In the genomic region with DNA sequence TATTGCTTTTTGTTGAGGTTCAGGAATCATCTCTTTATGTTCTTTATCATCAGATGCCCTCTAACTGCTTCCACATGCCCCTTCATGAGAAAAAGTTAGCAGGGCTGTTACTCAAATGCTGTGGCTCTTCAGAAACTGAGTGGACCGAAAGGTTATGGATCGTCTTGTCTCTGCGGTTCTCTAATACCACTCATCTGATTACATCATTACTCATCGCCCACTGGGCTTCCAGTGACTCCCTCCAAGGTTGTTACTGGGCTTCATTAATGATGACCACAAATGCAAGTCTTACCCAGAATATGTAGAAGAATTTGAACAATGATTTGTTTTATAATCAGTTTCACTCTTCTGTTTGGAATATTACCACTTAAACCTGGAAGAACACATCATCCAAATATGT, we compare ENCODE assay signal across 15 cellular contexts.
"Had no signal": no experiment of that assay in that cellular context is flagged by ENCODE, and none has a peak within 500 bp of the region (broad histone marks: within the 10 kb centered on the region; RNA-seq: fewer than 3 reads in every experiment).

No MANE protein-coding gene starts in this region.

- DNase-seq: activated B cell treated with CpG ODN at 0.5 μM for 24 hours; activated CD4-positive, alpha-beta T cell treated with anti-CD3 and anti-CD28 coated beads, Interleukin-2, amount 10 ng/mL, durations not matched to agents 24 days and 14 days; activated naive CD4-positive, alpha-beta T cell treated with anti-CD3 and anti-CD28 coated beads, Interleukin-2, amount 50 U/mL, for 16 hours; amniotic stem cell; brain microvascular endothelial cell; dermis blood vessel endothelial cell; heart left ventricle; islet precursor cell; left lung; nephron progenitor cell; stimulated activated CD4-positive, alpha-beta T cell treated with anti-CD3 and anti-CD28 coated beads, Interleukin-4, amount 100 ng/mL, for 24 hours had no signal

- H3K4me1 Mint-ChIP-seq: activated B cell treated with CpG ODN at 0.5 μM for 24 hours; activated CD4-positive, alpha-beta T cell treated with anti-CD3 and anti-CD28 coated beads, Interleukin-2, amount 10 ng/mL, durations not matched to agents 24 days and 14 days; activated T-helper 17 cell treated with anti-CD3 and anti-CD28 coated beads, Interleukin-2, amount 50 U/mL, for 72 hours; memory B cell had no signal

- H3K9me3 Mint-ChIP-seq: activated B cell treated with CpG ODN at 0.5 μM for 24 hours; activated CD4-positive, alpha-beta T cell treated with anti-CD3 and anti-CD28 coated beads, Interleukin-2, amount 10 ng/mL, durations not matched to agents 24 days and 14 days; activated T-helper 17 cell treated with anti-CD3 and anti-CD28 coated beads, Interleukin-2, amount 50 U/mL, for 72 hours; memory B cell; stimulated activated naive CD8-positive, alpha-beta T cell treated with anti-CD3 and anti-CD28 coated beads, Interleukin-15, Interleukin-2, amounts not matched to agents 100 ng/mL and 50 ng/mL, for 24 hours had no signal

- H3K36me3 Mint-ChIP-seq: memory B cell had no signal

- H3K27ac ChIP-seq: brain microvascular endothelial cell, heart left ventricle, left lung, thoracic aorta had no signal

- H3K4me3 Mint-ChIP-seq: activated B cell treated with CpG ODN at 0.5 μM for 24 hours; activated CD4-positive, alpha-beta T cell treated with anti-CD3 and anti-CD28 coated beads, Interleukin-2, amount 10 ng/mL, durations not matched to agents 24 days and 14 days; activated T-helper 17 cell treated with anti-CD3 and anti-CD28 coated beads, Interleukin-2, amount 50 U/mL, for 72 hours; memory B cell; nephron progenitor cell; stimulated activated naive CD8-positive, alpha-beta T cell treated with anti-CD3 and anti-CD28 coated beads, Interleukin-15, Interleukin-2, amounts not matched to agents 100 ng/mL and 50 ng/mL, for 24 hours had no signal

- H3K27ac Mint-ChIP-seq: activated B cell treated with CpG ODN at 0.5 μM for 24 hours; activated CD4-positive, alpha-beta T cell treated with anti-CD3 and anti-CD28 coated beads, Interleukin-2, amount 10 ng/mL, durations not matched to agents 24 days and 14 days; activated T-helper 17 cell treated with anti-CD3 and anti-CD28 coated beads, Interleukin-2, amount 50 U/mL, for 72 hours; memory B cell; nephron progenitor cell; stimulated activated naive CD8-positive, alpha-beta T cell treated with anti-CD3 and anti-CD28 coated beads, Interleukin-15, Interleukin-2, amounts not matched to agents 100 ng/mL and 50 ng/mL, for 24 hours had no signal

- H3K4me3 ChIP-seq: heart left ventricle, left lung, thoracic aorta had no signal

- ATAC-seq: activated T-helper 17 cell treated with anti-CD3 and anti-CD28 coated beads, Interleukin-2, amount 50 U/mL, for 72 hours; heart left ventricle; left lung had no signal
